ENCODE assay signal across 8 cellular contexts in the genomic region with DNA sequence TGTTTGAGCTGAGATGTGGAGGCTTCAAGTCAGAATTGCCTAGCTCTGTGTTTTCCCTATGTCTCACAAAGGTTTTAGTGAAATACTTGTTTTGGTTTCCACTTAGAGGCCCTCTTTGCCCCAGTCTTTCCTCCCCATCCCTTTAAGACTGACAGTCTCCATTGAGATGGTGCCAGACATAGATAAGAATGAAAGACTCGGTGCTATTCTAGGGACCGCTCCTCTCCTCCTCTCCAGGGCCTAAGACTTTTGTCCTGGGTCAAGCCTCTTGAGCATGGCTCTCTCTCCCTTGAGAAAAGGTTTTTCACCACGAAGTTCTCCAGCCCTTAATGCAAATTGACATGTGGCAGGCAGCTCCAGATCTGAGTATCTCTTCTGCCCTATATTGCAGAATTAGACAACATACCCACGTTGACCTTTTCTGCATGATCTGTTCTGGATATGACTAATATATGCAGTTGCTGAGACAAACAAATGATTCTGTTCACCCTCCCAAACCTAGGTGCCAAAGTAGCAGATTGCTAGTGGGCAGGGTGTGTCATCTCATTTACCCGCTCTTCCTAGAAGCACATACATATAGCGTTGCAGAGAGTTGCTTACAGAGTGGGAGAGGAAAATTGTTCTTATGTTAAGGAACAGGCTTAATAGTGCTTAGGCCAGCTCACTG. TPM values are rescaled to one million over a fixed set of nuclear protein-coding genes. Genes with fewer than 3 reads are reported as not detected.
DNase-seq lines count a peak whose midpoint lies in the region; ATAC-seq, FAIRE-seq and TF ChIP-seq lines count a peak whose summit lies in the region.

No MANE protein-coding gene starts in this region.

- peak; percentile 37 for DNase-seq in GM12892 (ENCODE audit: insufficient read length)
- peak; percentile 4 for DNase-seq in adipocyte (ENCODE audit: low read depth)
- DNase-seq in cerebellar cortex (ENCODE audit: low spot score) = no peak
- DNase-seq in psoas muscle = no peak
- no peak for DNase-seq in OCI-LY7 (ENCODE audit: low spot score)
- no peak for DNase-seq in RPMI8226

- no peak overlapping the region for H3K9ac ChIP-seq in adipocyte (ENCODE audit: low read length)

- H3K4me3 ChIP-seq in adipocyte (ENCODE audit: low read length) (no peak overlapping the region), psoas muscle (no peak overlapping the region), OCI-LY7 (ENCODE audit: low read depth, low read length, poor library complexity, severe bottlenecking) (no peak overlapping the region)

- no peak overlapping the region for H3K4me2 ChIP-seq in OCI-LY7 (ENCODE audit: low read length)

- H3K27me3 ChIP-seq in adipocyte (replicated peaks; ENCODE audit: control insufficient read depth, insufficient read depth, low read length) (no peaks in the 10 kb centered on the region), psoas muscle (ENCODE audit: insufficient read depth in 3 of 3, low read length in 2 of 3) (no peaks in the 10 kb centered on the region)

- POLR2A ChIA-PET in OCI-LY7 (lab: Charles Lee) = interaction anchor here (1.0 kb wide), 1 partner anchor 60 kb away, joined by 4 read pairs; no protein-coding TSS in a partner anchor

- intact Hi-C loops in psoas muscle (cut with DNase I) = no loop called here
- intact Hi-C loops in OCI-LY7 (cut with micrococcal nuclease; ENCODE audit: unreplicated experiment) = no loop called here

- peak; percentile 99 for FAIRE-seq in GM12892 (lab: Jason Lieb, UNC)

- H3K4me1 ChIP-seq in adipocyte (ENCODE audit: control insufficient read depth, insufficient read depth, low read length) (no peaks in the 10 kb centered on the region), psoas muscle (no peaks in the 10 kb centered on the region), OCI-LY7 (ENCODE audit: insufficient read depth, low read length, poor library complexity, severe bottlenecking) (no peaks in the 10 kb centered on the region)

- no peak for TF ChIP-seq CTCF in psoas muscle (IDR thresholded peaks at IDR 0.05)
- no peak for TF ChIP-seq CTCF in OCI-LY7 (conservative IDR thresholded peaks at IDR 0.05; ENCODE audit: low read length)

- ATAC-seq in GM19452 (IDR thresholded peaks at IDR 0.05; ENCODE audit: unreplicated experiment) (peak; percentile 98), HG03108 (IDR thresholded peaks at IDR 0.05; ENCODE audit: unreplicated experiment) (peak; percentile 91), psoas muscle (no peak)

- H3K27ac ChIP-seq in psoas muscle = no peak overlapping the region
- no peak overlapping the region for H3K27ac ChIP-seq in OCI-LY7 (ENCODE audit: low read depth, low read length, poor library complexity, severe bottlenecking)

- TF ChIP-seq POLR2A in GM12892 (IDR thresholded peaks at IDR 0.05; ENCODE audit: low read depth, low read length) = no peak

- H3K36me3 ChIP-seq in adipocyte (ENCODE audit: control insufficient read depth, insufficient read depth, low read length, severe bottlenecking) (no peaks in the 10 kb centered on the region), psoas muscle (ENCODE audit: insufficient read depth in 1 of 2, low read depth in 1 of 2) (no peaks in the 10 kb centered on the region), OCI-LY7 (ENCODE audit: insufficient read depth, low read length) (no peaks in the 10 kb centered on the region)

- H2AFZ ChIP-seq in OCI-LY7 (ENCODE audit: low read length) = no peak overlapping the region

- H3K79me2 ChIP-seq in OCI-LY7 (ENCODE audit: insufficient read depth, low read depth, low read length) = no peaks in the 10 kb centered on the region

- H3K9me3 ChIP-seq in adipocyte (ENCODE audit: control insufficient read depth, low read length) = no peaks in the 10 kb centered on the region
- H3K9me3 ChIP-seq in psoas muscle = no peaks in the 10 kb centered on the region
- H3K9me3 ChIP-seq in OCI-LY7 (ENCODE audit: low read length) = no peaks in the 10 kb centered on the region

- 69 to 72% (median 71%) methylated on average over 6 of the region's 6 CpGs for WGBS in psoas muscle, 3 donors

- CTCF ChIA-PET in OCI-LY7 (lab: Charles Lee; ENCODE audit: unreplicated experiment) = no interaction called here

- no peaks in the 10 kb centered on the region for H3K9me2 ChIP-seq in OCI-LY7 (ENCODE audit: insufficient read depth, low read length)

- no peaks in the 10 kb centered on the region for H4K20me1 ChIP-seq in OCI-LY7 (ENCODE audit: insufficient read depth, low read length)

- BruUV-seq in OCI-LY7 (replicated peaks; lab: Mats Ljungman, UMichigan) = no TSS peak

RNA-seq across cellular contexts. Expression of gene ACSL3, which starts 47.5 kb away (rescaled TPM):
- polyA plus RNA-seq in GM12892 (2012; ENCODE audit: missing spikeins) = 26.6 TPM
- total RNA-seq in psoas muscle (100 to 1,000 TPM in 1 of 4 donors, 10 to 100 TPM in 3; 25.3 to 136 (median 46.4) TPM), OCI-LY7 (2022) (83.2 and 83.4 TPM in 2 replicates)
- polyA plus RNA-seq in psoas muscle = 10 to 100 TPM; 13.5 to 33.4 (median 21.9) TPM
- total RNA-seq in OCI-LY7 (2014; rRNA removed; shearing (Covaris generic)) = 62.6 and 65.6 TPM in 2 replicates

Comparison
In these comparisons a context has a peak if more than half of its experiments do, and no peak if none do; other contexts are left out.
1. DNase-seq: peak in GM12892 (single experiment) and adipocyte (single experiment); none in cerebellar cortex (single experiment), psoas muscle (0 of 2), OCI-LY7 (single experiment) and RPMI8226 (single experiment).
2. ATAC-seq: peak in GM19452 (single experiment) and HG03108 (single experiment); none in psoas muscle (0 of 4).